In genomic region chr6:3808759-3809514, GRCh38 we compare ENCODE assay signal across 11 cellular contexts. TPM values are rescaled to one million over a fixed set of nuclear protein-coding genes. Genes with fewer than 3 reads are reported as not detected.
DNase-seq lines count a peak whose midpoint lies in the region; FAIRE-seq and TF ChIP-seq lines count a peak whose summit lies in the region.
"Had no signal": no experiment of that assay in that cellular context is flagged by ENCODE, and none has a peak within 500 bp of the region (broad histone marks: within the 10 kb centered on the region; RNA-seq: fewer than 3 reads in every experiment).

No MANE protein-coding gene starts in this region.

- DNase-seq in AG09319 (ENCODE audit: extremely low read depth, low read depth): peak; percentile 62
- peak; percentile 86 for DNase-seq in RCC 7860 (ENCODE audit: low spot score)
- peak; percentile 92 for DNase-seq in fibroblast of lung (ENCODE audit: low read depth in 2 of 2)
- DNase-seq in osteocyte (ENCODE audit: extremely low spot score, unreplicated experiment): peak; percentile 92
- DNase-seq in activated T-cell treated with anti-CD3 and anti-CD28 coated beads, Interleukin-2, amount 50 U/mL, for 24 hours: no peak
- no peak for DNase-seq in NCI-H524 (lab: John Stamatoyannopoulos, UW)
- DNase-seq in Karpas-422: no peak
- DNase-seq in NOMO-1 treated with DMSO at 0.1 percent for 48 hours (lab: John Stamatoyannopoulos, UW; ENCODE audit: unreplicated experiment): no peak
- DNase-seq: DMS153, NCI-H2029 treated with DMSO at 0.1 percent for 48 hours had no signal

- peak overlapping the region; percentile 14 for H3K4me3 Mint-ChIP-seq in osteocyte (ENCODE audit: unreplicated experiment)
- no peak overlapping the region for H3K4me3 Mint-ChIP-seq in activated T-cell treated with anti-CD3 and anti-CD28 coated beads, Interleukin-2, amount 50 U/mL, for 24 hours
- H3K4me3 Mint-ChIP-seq: GM23338 had no signal

- H3K9ac ChIP-seq in fibroblast of lung (ENCODE audit: insufficient read depth, low read length): no peak overlapping the region
- no peak overlapping the region for H3K9ac ChIP-seq in Karpas-422 (ENCODE audit: low read length)

- H3K27ac ChIP-seq in fibroblast of lung (ENCODE audit: insufficient read depth, low read length) (peak overlapping the region; percentile 78), Karpas-422 (ENCODE audit: low read length) (no peak overlapping the region)

- no peaks in the 10 kb centered on the region for H4K20me1 ChIP-seq in fibroblast of lung (ENCODE audit: control insufficient read depth, extremely low read depth, insufficient read depth, low read length)
- no peaks in the 10 kb centered on the region for H4K20me1 ChIP-seq in Karpas-422 (ENCODE audit: insufficient read depth, low read depth, low read length)

- H3K27ac Mint-ChIP-seq in osteocyte (ENCODE audit: unreplicated experiment): peak overlapping the region; percentile 84
- H3K27ac Mint-ChIP-seq in activated T-cell treated with anti-CD3 and anti-CD28 coated beads, Interleukin-2, amount 50 U/mL, for 24 hours: no peak overlapping the region
- H3K27ac Mint-ChIP-seq: GM23338 had no signal

- H3K36me3 ChIP-seq in fibroblast of lung (ENCODE audit: control insufficient read depth, insufficient read depth, low read length) (no peaks in the 10 kb centered on the region), Karpas-422 (ENCODE audit: insufficient read depth, low read length) (no peaks in the 10 kb centered on the region)

- H3K27me3 Mint-ChIP-seq in osteocyte (ENCODE audit: unreplicated experiment): no peaks in the 10 kb centered on the region
- peaks cover 20% of the 10 kb centered on the region for H3K27me3 Mint-ChIP-seq in activated T-cell treated with anti-CD3 and anti-CD28 coated beads, Interleukin-2, amount 50 U/mL, for 24 hours

- H3K9me3 Mint-ChIP-seq in osteocyte (ENCODE audit: unreplicated experiment): no peaks in the 10 kb centered on the region
- no peaks in the 10 kb centered on the region for H3K9me3 Mint-ChIP-seq in activated T-cell treated with anti-CD3 and anti-CD28 coated beads, Interleukin-2, amount 50 U/mL, for 24 hours
- H3K9me3 Mint-ChIP-seq: GM23338 had no signal

- peaks cover 15% of the 10 kb centered on the region for H3K4me1 ChIP-seq in fibroblast of lung (ENCODE audit: control insufficient read depth, extremely low read depth, insufficient read depth, low read length)
- no peaks in the 10 kb centered on the region for H3K4me1 ChIP-seq in Karpas-422 (ENCODE audit: low read length)

- H3K27me3 ChIP-seq in fibroblast of lung (ENCODE audit: control insufficient read depth, insufficient read depth, low read length): no peaks in the 10 kb centered on the region
- H3K27me3 ChIP-seq in Karpas-422 (ENCODE audit: low read length): no peaks in the 10 kb centered on the region

- H3K79me2 ChIP-seq in fibroblast of lung (ENCODE audit: control insufficient read depth, insufficient read depth, low read length) (no peaks in the 10 kb centered on the region), Karpas-422 (ENCODE audit: low read length) (no peaks in the 10 kb centered on the region)

- no peaks in the 10 kb centered on the region for H3K36me3 Mint-ChIP-seq in osteocyte (ENCODE audit: unreplicated experiment)
- no peaks in the 10 kb centered on the region for H3K36me3 Mint-ChIP-seq in activated T-cell treated with anti-CD3 and anti-CD28 coated beads, Interleukin-2, amount 50 U/mL, for 24 hours (ENCODE audit: low read depth)

- peak overlapping the region; percentile 81 for H3K4me2 ChIP-seq in fibroblast of lung (ENCODE audit: extremely low read depth, insufficient read depth, low read length)
- H3K4me2 ChIP-seq in Karpas-422 (ENCODE audit: low read depth, low read length, poor library complexity, severe bottlenecking): no peak overlapping the region
- H3K4me2 ChIP-seq: GM23338 had no signal

- H3K9me3 ChIP-seq in fibroblast of lung (ENCODE audit: control insufficient read depth, insufficient read depth, low read depth, low read length): no peaks in the 10 kb centered on the region
- no peaks in the 10 kb centered on the region for H3K9me3 ChIP-seq in Karpas-422 (ENCODE audit: low read length)

- H3K9me2 ChIP-seq in Karpas-422 (replicated peaks; ENCODE audit: insufficient read depth, low read length): no peaks in the 10 kb centered on the region

- peak; percentile 15 for TF ChIP-seq CTCF in AG09319 (IDR thresholded peaks at IDR 0.05; ENCODE audit: low read depth, low read length)
- peak in 1 of 2 donors; percentile 27 for TF ChIP-seq CTCF in fibroblast of lung (conservative IDR thresholded peaks at IDR 0.05 in 1 of 2, IDR thresholded peaks at IDR 0.05 in 1 of 2; ENCODE audit: low read depth in 1 of 2, low read length in 2 of 2)
- TF ChIP-seq CTCF in osteocyte (IDR thresholded peaks at IDR 0.05): peak; percentile 42

- H2AFZ ChIP-seq in fibroblast of lung (ENCODE audit: low read length) (no peak overlapping the region), Karpas-422 (ENCODE audit: low read length) (no peak overlapping the region)
- H2AFZ ChIP-seq: GM23338 had no signal

- FAIRE-seq in RCC 7860 (lab: Jason Lieb, UNC): peak; percentile 78

- H3K4me3 ChIP-seq in fibroblast of lung (replicated peaks in 1 of 4; ENCODE audit: control extremely low read depth in 1 of 4, insufficient read depth in 1 of 4, low read depth in 3 of 4, low read length in 4 of 4) (no peak overlapping the region), Karpas-422 (ENCODE audit: low read length) (no peak overlapping the region)
- H3K4me3 ChIP-seq: GM23338 had no signal

- peaks cover 84% of the 10 kb centered on the region for H3K4me1 Mint-ChIP-seq in osteocyte (ENCODE audit: unreplicated experiment)
- H3K4me1 Mint-ChIP-seq in activated T-cell treated with anti-CD3 and anti-CD28 coated beads, Interleukin-2, amount 50 U/mL, for 24 hours (ENCODE audit: low read depth): peaks cover 3% of the 10 kb centered on the region

RNA-seq across cellular contexts. Expression of gene FAM50B, which starts 40.2 kb away (rescaled TPM):
- total RNA-seq in fibroblast of lung (11.6 and 15.7 TPM in 2 replicates), osteocyte (0.37 and 0.70 TPM in 2 replicates)
- 4.2 and 5.6 TPM in 2 replicates for polyA plus RNA-seq in fibroblast of lung
- 6.2 and 9.4 TPM in 2 replicates for polyA plus RNA-seq in fibroblast of lung (2012)
- 2.0 and 2.6 TPM in 2 replicates for polyA minus RNA-seq in fibroblast of lung (ENCODE audit: low replicate concordance)
- total RNA-seq in Karpas-422 (2014; rRNA removed; shearing (Covaris generic); ENCODE audit: low replicate concordance): 0.48 TPM in 1 of 2 replicates, not detected in the other

RNA-seq across cellular contexts. Expression of gene PXDC1, which starts 57.4 kb away (rescaled TPM):
- total RNA-seq in fibroblast of lung (33.1 and 52.7 TPM in 2 replicates), osteocyte (129 and 131 TPM in 2 replicates)
- 18.9 and 30.3 TPM in 2 replicates for polyA plus RNA-seq in fibroblast of lung
- 38.0 and 59.4 TPM in 2 replicates for polyA plus RNA-seq in fibroblast of lung (2012)
- polyA minus RNA-seq in fibroblast of lung (ENCODE audit: low replicate concordance): 20.0 and 28.7 TPM in 2 replicates
- not detected in 2 replicates for total RNA-seq in Karpas-422 (2014; rRNA removed; shearing (Covaris generic); ENCODE audit: low replicate concordance)

Comparison
In these comparisons a context has a peak if more than half of its experiments do, and no peak if none do; other contexts are left out.
1. DNase-seq: peak in AG09319 (single experiment), RCC 7860 (single experiment), fibroblast of lung (2 of 2) and osteocyte (single experiment); none in activated T-cell treated with anti-CD3 and anti-CD28 coated beads, Interleukin-2, amount 50 U/mL, for 24 hours (single experiment), NCI-H524 (0 of 2), Karpas-422 (single experiment) and NOMO-1 treated with DMSO at 0.1 percent for 48 hours (single experiment).
2. RNA of gene PXDC1, which starts 57.4 kb away (total RNA-seq): 129 to 131 TPM in osteocyte and 33.1 to 52.7 TPM in fibroblast of lung; not detected in Karpas-422; every median in the first group is over 10 times any median in the second.